ENCODE assay signal across 15 cellular contexts in the genomic region with DNA sequence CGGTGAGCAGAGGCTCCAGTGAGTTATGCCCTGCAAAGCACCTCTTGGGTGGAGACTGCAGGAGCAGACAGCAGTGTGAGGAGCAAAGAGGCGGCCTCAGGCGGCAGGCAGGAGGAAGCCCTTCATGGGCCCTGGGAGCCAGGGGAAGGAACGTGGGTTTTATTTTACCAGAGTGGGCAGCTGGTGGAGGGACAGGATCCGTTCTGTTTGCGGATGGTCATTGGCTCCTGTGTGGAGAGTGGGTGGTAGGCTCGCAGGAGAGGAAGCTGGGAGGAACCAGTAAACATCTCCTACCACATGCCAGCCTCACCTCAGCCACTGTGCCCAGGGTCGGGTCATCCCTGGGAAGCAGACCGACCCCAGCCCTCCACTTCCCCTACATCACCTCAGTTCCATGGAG.
"Had no signal": no experiment of that assay in that cellular context is flagged by ENCODE, and none has a peak within 500 bp of the region (broad histone marks: within the 10 kb centered on the region; RNA-seq: fewer than 3 reads in every experiment).

No MANE protein-coding gene starts in this region.

- DNase-seq: activated effector memory CD4-positive, alpha-beta T cell treated with anti-CD3 and anti-CD28 coated beads, Interleukin-2, amount 50 U/mL, for 16 hours; activated T-cell treated with anti-CD3 and anti-CD28 coated beads, Interleukin-2, amount 50 U/mL, for 1 hour; amniotic stem cell; right lobe of liver; SJCRH30; stimulated activated CD4-positive, alpha-beta T cell treated with anti-CD3 and anti-CD28 coated beads, Interleukin-4, amount 100 ng/mL, for 1 hour had no signal

- H3K27me3 ChIP-seq: dorsolateral prefrontal cortex, right lobe of liver, SJCRH30, tibial nerve, vagina had no signal

- H3K4me3 Mint-ChIP-seq: endodermal cell had no signal

- H3K9me3 Mint-ChIP-seq: activated naive CD4-positive, alpha-beta T cell treated with anti-CD3 and anti-CD28 coated beads, Interleukin-2, amount 50 U/mL, for 72 hours; endodermal cell; neural crest cell had no signal

- H3K9me3 ChIP-seq: right lobe of liver, SJCRH30, tibial nerve, vagina had no signal

- ATAC-seq: activated CD4-positive, CD25-positive, alpha-beta regulatory T cell treated with anti-CD3 and anti-CD28 coated beads, Interleukin-2, amount 50 U/mL, for 24 hours; activated naive CD4-positive, alpha-beta T cell treated with anti-CD3 and anti-CD28 coated beads, Interleukin-2, amount 50 U/mL, for 72 hours had no signal

- H3K27ac ChIP-seq: right lobe of liver, SJCRH30, tibial nerve, vagina had no signal

- H3K4me1 Mint-ChIP-seq: neural crest cell had no signal

- H3K4me3 ChIP-seq: dorsolateral prefrontal cortex, lung, right lobe of liver, SJCRH30, smooth muscle cell, tibial nerve, vagina had no signal

- H3K4me1 ChIP-seq: right lobe of liver, SJCRH30, tibial nerve, vagina had no signal
